In the genomic region with DNA sequence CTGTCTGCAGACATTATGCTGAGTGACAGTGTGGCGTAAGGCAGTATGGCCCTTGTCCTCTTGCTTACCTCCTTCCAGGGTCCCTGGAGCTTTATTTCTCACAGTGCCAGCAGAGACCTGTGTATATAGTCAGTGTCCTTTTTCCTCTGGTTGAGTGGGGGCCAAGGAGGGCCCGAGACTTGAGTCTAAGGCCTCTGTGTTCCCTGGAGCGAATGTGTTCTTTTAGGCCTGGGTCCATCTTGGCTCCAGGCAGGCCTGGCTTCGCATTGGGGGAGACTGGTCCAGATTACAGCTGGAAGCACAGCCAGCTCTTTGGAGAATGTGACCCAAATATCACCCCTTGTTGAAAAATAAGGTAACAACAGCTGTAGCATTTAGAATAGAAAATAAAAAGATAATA, we compare ENCODE assay signal across 16 cellular contexts. TPM values are rescaled to one million over a fixed set of nuclear protein-coding genes. Genes with fewer than 3 reads are reported as not detected.
DNase-seq lines count a peak whose midpoint lies in the region; ATAC-seq and TF ChIP-seq lines count a peak whose summit lies in the region.
"Had no signal": no experiment of that assay in that cellular context is flagged by ENCODE, and none has a peak within 500 bp of the region (broad histone marks: within the 10 kb centered on the region; RNA-seq: fewer than 3 reads in every experiment).

No MANE protein-coding gene starts in this region.

- no peak for TF ChIP-seq CTCF in left ventricle myocardium inferior (IDR thresholded peaks at IDR 0.05; ENCODE audit: borderline replicate concordance)

- no peaks in the 10 kb centered on the region for H3K36me3 Mint-ChIP-seq in activated T-helper 17 cell treated with anti-CD3 and anti-CD28 coated beads, Interleukin-2, amount 50 U/mL, for 72 hours (ENCODE audit: low read depth)
- peaks cover 5% of the 10 kb centered on the region for H3K36me3 Mint-ChIP-seq in stimulated activated memory B cell treated with anti-CD40 and anti-IgM and Interleukin-4, amounts not matched to agents 10 μg/mL and 1 μg/mL and 100 μg/mL, for 72 hours
- H3K36me3 Mint-ChIP-seq in CD8-positive, alpha-beta memory T cell: peaks cover 0 to 4% (median 0%) of the 10 kb centered on the region in 3 donors

- H3K4me1 ChIP-seq in left ventricle myocardium inferior: peaks cover 90% of the 10 kb centered on the region
- H3K4me1 ChIP-seq in CD8-positive, alpha-beta memory T cell (ENCODE audit: insufficient read depth, low read length): peaks cover 28% of the 10 kb centered on the region

- peak overlapping the region; percentile 94 for H3K27ac ChIP-seq in left ventricle myocardium inferior (replicated peaks)
- no peak overlapping the region for H3K27ac ChIP-seq in CD8-positive, alpha-beta memory T cell (ENCODE audit: low read depth, low read length)
- H3K27ac ChIP-seq: foreskin keratinocyte, SJCRH30 had no signal

- H3K4me3 ChIP-seq in left ventricle myocardium inferior: no peak overlapping the region
- H3K4me3 ChIP-seq in CD8-positive, alpha-beta memory T cell (ENCODE audit: low read length): no peak overlapping the region
- no peak overlapping the region for H3K4me3 ChIP-seq in H7 (ENCODE audit: insufficient read depth, low read depth, low read length)
- H3K4me3 ChIP-seq: GM12878, SJCRH30 had no signal

- POLR2A ChIA-PET in CD8-positive, alpha-beta memory T cell (lab: Charles Lee): interaction anchor here (0.8 kb wide), 1 partner anchor 12 kb away, joined by 3 read pairs; a partner anchor contains a TSS

- H3K27ac Mint-ChIP-seq in activated T-helper 17 cell treated with anti-CD3 and anti-CD28 coated beads, Interleukin-2, amount 50 U/mL, for 72 hours: peak overlapping the region; percentile 11
- H3K27ac Mint-ChIP-seq in stimulated activated memory B cell treated with anti-CD40 and anti-IgM and Interleukin-4, amounts not matched to agents 10 μg/mL and 1 μg/mL and 100 μg/mL, for 72 hours: peak overlapping the region; percentile 18
- H3K27ac Mint-ChIP-seq in CD8-positive, alpha-beta memory T cell: peak overlapping the region in 3 of 8 donors; percentile 51 to 87 (median 84)
- H3K27ac Mint-ChIP-seq: activated CD8-positive, alpha-beta memory T cell treated with anti-CD3 and anti-CD28 coated beads, Interleukin-2, amount 10 ng/mL, durations not matched to agents 7 days and 5 days; B cell had no signal

- intact Hi-C loops in left ventricle myocardium inferior (cut with micrococcal nuclease): no loop called here

- no peaks in the 10 kb centered on the region for H3K9me3 ChIP-seq in left ventricle myocardium inferior (replicated peaks)
- no peaks in the 10 kb centered on the region for H3K9me3 ChIP-seq in CD8-positive, alpha-beta memory T cell (ENCODE audit: low read length)
- H3K9me3 ChIP-seq: SJCRH30 had no signal

- ATAC-seq in activated T-helper 17 cell treated with anti-CD3 and anti-CD28 coated beads, Interleukin-2, amount 50 U/mL, for 72 hours (replicated peaks): no peak
- ATAC-seq in stimulated activated memory B cell treated with anti-CD40 and anti-IgM and Interleukin-4, amounts not matched to agents 10 μg/mL and 1 μg/mL and 100 μg/mL, for 72 hours: no peak
- ATAC-seq: activated CD8-positive, alpha-beta memory T cell treated with anti-CD3 and anti-CD28 coated beads, Interleukin-2, amount 10 ng/mL, durations not matched to agents 7 days and 5 days; foreskin keratinocyte; GM12878 had no signal

- H3K36me3 ChIP-seq in left ventricle myocardium inferior (no peaks in the 10 kb centered on the region), H7 (replicated peaks; ENCODE audit: control insufficient read depth, insufficient read depth, low read length) (no peaks in the 10 kb centered on the region)
- H3K36me3 ChIP-seq in CD8-positive, alpha-beta memory T cell (ENCODE audit: insufficient read depth, low read length): no peaks in the 10 kb centered on the region
- H3K36me3 ChIP-seq: SJCRH30 had no signal

- no peaks in the 10 kb centered on the region for H3K27me3 Mint-ChIP-seq in activated T-helper 17 cell treated with anti-CD3 and anti-CD28 coated beads, Interleukin-2, amount 50 U/mL, for 72 hours
- no peaks in the 10 kb centered on the region for H3K27me3 Mint-ChIP-seq in stimulated activated memory B cell treated with anti-CD40 and anti-IgM and Interleukin-4, amounts not matched to agents 10 μg/mL and 1 μg/mL and 100 μg/mL, for 72 hours
- peaks cover 0 to 1% of the 10 kb centered on the region in 2 donors for H3K27me3 Mint-ChIP-seq in CD8-positive, alpha-beta memory T cell
- H3K27me3 Mint-ChIP-seq: activated CD8-positive, alpha-beta memory T cell treated with anti-CD3 and anti-CD28 coated beads, Interleukin-2, amount 10 ng/mL, durations not matched to agents 7 days and 5 days; B cell had no signal

- no peak overlapping the region for H3K4me3 Mint-ChIP-seq in activated T-helper 17 cell treated with anti-CD3 and anti-CD28 coated beads, Interleukin-2, amount 50 U/mL, for 72 hours
- no peak overlapping the region for H3K4me3 Mint-ChIP-seq in stimulated activated memory B cell treated with anti-CD40 and anti-IgM and Interleukin-4, amounts not matched to agents 10 μg/mL and 1 μg/mL and 100 μg/mL, for 72 hours
- H3K4me3 Mint-ChIP-seq in CD8-positive, alpha-beta memory T cell: peak overlapping the region in 1 of 7 donors; percentile 73
- H3K4me3 Mint-ChIP-seq: activated CD8-positive, alpha-beta memory T cell treated with anti-CD3 and anti-CD28 coated beads, Interleukin-2, amount 10 ng/mL, durations not matched to agents 7 days and 5 days; B cell; neural crest cell had no signal

- peaks cover 23% of the 10 kb centered on the region for H3K4me1 Mint-ChIP-seq in activated T-helper 17 cell treated with anti-CD3 and anti-CD28 coated beads, Interleukin-2, amount 50 U/mL, for 72 hours
- H3K4me1 Mint-ChIP-seq in stimulated activated memory B cell treated with anti-CD40 and anti-IgM and Interleukin-4, amounts not matched to agents 10 μg/mL and 1 μg/mL and 100 μg/mL, for 72 hours: peaks cover 25% of the 10 kb centered on the region
- peaks cover 32 to 38% (median 32%) of the 10 kb centered on the region in 3 donors for H3K4me1 Mint-ChIP-seq in CD8-positive, alpha-beta memory T cell

- CTCF ChIA-PET in CD8-positive, alpha-beta memory T cell (lab: Charles Lee): interaction anchor here (0.7 kb wide), 1 partner anchor 18 kb away, joined by 3 read pairs; no protein-coding TSS in a partner anchor

- DNase-seq in left ventricle myocardium inferior (peak; percentile 50), NCI-H1694 treated with DMSO at 0.1 percent for 48 hours (lab: John Stamatoyannopoulos, UW) (no peak), H7 (no peak)
- DNase-seq in CD8-positive, alpha-beta memory T cell: no peak
- DNase-seq: activated CD8-positive, alpha-beta memory T cell treated with anti-CD3 and anti-CD28 coated beads, Interleukin-2, amount 10 ng/mL, durations not matched to agents 7 days and 5 days; cortex of kidney; DND-41; foreskin keratinocyte; islet precursor cell; SJCRH30; stimulated activated CD8-positive, alpha-beta memory T cell treated with anti-CD3 and anti-CD28 coated beads, Interleukin-4, amount 100 ng/mL, for 48 hours had no signal

- no peaks in the 10 kb centered on the region for H3K27me3 ChIP-seq in left ventricle myocardium inferior (ENCODE audit: low read depth)
- no peaks in the 10 kb centered on the region for H3K27me3 ChIP-seq in CD8-positive, alpha-beta memory T cell (ENCODE audit: insufficient read depth, low read length, poor library complexity, severe bottlenecking)
- peaks cover 11% of the 10 kb centered on the region for H3K27me3 ChIP-seq in H7 (ENCODE audit: control insufficient read depth, insufficient read depth, low read length)
- H3K27me3 ChIP-seq: foreskin keratinocyte, SJCRH30 had no signal

- no peaks in the 10 kb centered on the region for H3K9me3 Mint-ChIP-seq in activated T-helper 17 cell treated with anti-CD3 and anti-CD28 coated beads, Interleukin-2, amount 50 U/mL, for 72 hours
- H3K9me3 Mint-ChIP-seq in stimulated activated memory B cell treated with anti-CD40 and anti-IgM and Interleukin-4, amounts not matched to agents 10 μg/mL and 1 μg/mL and 100 μg/mL, for 72 hours: no peaks in the 10 kb centered on the region
- no peaks in the 10 kb centered on the region for H3K9me3 Mint-ChIP-seq in CD8-positive, alpha-beta memory T cell
- H3K9me3 Mint-ChIP-seq: neural crest cell had no signal

RNA-seq across cellular contexts. Expression of a gene that starts 4.9 kb away (rescaled TPM):
- total RNA-seq in activated T-helper 17 cell treated with anti-CD3 and anti-CD28 coated beads, Interleukin-2, amount 50 U/mL, for 72 hours: 10 to 100 TPM; 36.8 to 51.2 TPM
- total RNA-seq in left ventricle myocardium inferior: 47.3 TPM
- total RNA-seq in CD8-positive, alpha-beta memory T cell: 10 to 100 TPM; 26.4 to 28.0 TPM
- 151 TPM for polyA plus RNA-seq in CD8-positive, alpha-beta memory T cell
- 1.00 and 1.4 TPM in 2 replicates for total RNA-seq in H7 (2014; rRNA removed; shearing (Covaris generic))
- total RNA-seq: SJCRH30 had no signal

RNA-seq across cellular contexts. Expression of a gene that starts 6.4 kb away (rescaled TPM):
- 100 to 1,000 TPM; 116 to 156 TPM for total RNA-seq in activated T-helper 17 cell treated with anti-CD3 and anti-CD28 coated beads, Interleukin-2, amount 50 U/mL, for 72 hours
- 89.2 TPM for total RNA-seq in left ventricle myocardium inferior
- total RNA-seq in CD8-positive, alpha-beta memory T cell: 10 to 100 TPM; 88.2 to 95.1 TPM
- 181 TPM for polyA plus RNA-seq in CD8-positive, alpha-beta memory T cell
- 159 and 201 TPM in 2 replicates for total RNA-seq in H7 (2014; rRNA removed; shearing (Covaris generic))

RNA-seq across cellular contexts. Expression of a gene that starts 11.8 kb away (rescaled TPM):
- total RNA-seq in activated T-helper 17 cell treated with anti-CD3 and anti-CD28 coated beads, Interleukin-2, amount 50 U/mL, for 72 hours: 100 to 1,000 TPM; 103 to 124 TPM
- 15.5 TPM for total RNA-seq in left ventricle myocardium inferior
- total RNA-seq in CD8-positive, alpha-beta memory T cell: 10 to 100 TPM; 94.4 to 95.4 TPM
- polyA plus RNA-seq in CD8-positive, alpha-beta memory T cell: 355 TPM
- total RNA-seq in H7 (2014; rRNA removed; shearing (Covaris generic)): 17.7 and 33.0 TPM in 2 replicates

RNA-seq across cellular contexts. Expression of a gene that starts 13.3 kb away (rescaled TPM):
- total RNA-seq in activated T-helper 17 cell treated with anti-CD3 and anti-CD28 coated beads, Interleukin-2, amount 50 U/mL, for 72 hours: 1 to 10 TPM; 3.3 to 3.7 TPM
- total RNA-seq in left ventricle myocardium inferior: 10.1 TPM
- 1 to 10 TPM; 6.3 to 7.6 TPM for total RNA-seq in CD8-positive, alpha-beta memory T cell
- polyA plus RNA-seq in CD8-positive, alpha-beta memory T cell: 13.2 TPM
- 15.7 and 17.9 TPM in 2 replicates for total RNA-seq in H7 (2014; rRNA removed; shearing (Covaris generic))

RNA-seq across cellular contexts. Expression of a gene that starts 22.7 kb away (rescaled TPM):
- total RNA-seq in activated T-helper 17 cell treated with anti-CD3 and anti-CD28 coated beads, Interleukin-2, amount 50 U/mL, for 72 hours: 10 to 100 TPM; 21.6 to 32.5 TPM
- 25.1 TPM for total RNA-seq in left ventricle myocardium inferior
- total RNA-seq in CD8-positive, alpha-beta memory T cell: 10 to 100 TPM; 26.7 to 27.3 TPM
- polyA plus RNA-seq in CD8-positive, alpha-beta memory T cell: 17.9 TPM
- 69.8 and 84.4 TPM in 2 replicates for total RNA-seq in H7 (2014; rRNA removed; shearing (Covaris generic))

Comparison
In these comparisons a context has a peak if more than half of its experiments do, and no peak if none do; other contexts are left out.
1. RNA of a gene that starts 4.9 kb away (total RNA-seq): 36.8 to 51.2 TPM in activated T-helper 17 cell treated with anti-CD3 and anti-CD28 coated beads, Interleukin-2, amount 50 U/mL, for 72 hours, 47.3 TPM in left ventricle myocardium inferior (single experiment) and 26.4 to 28.0 TPM in CD8-positive, alpha-beta memory T cell; 1.00 to 1.4 TPM in H7; every median in the first group is over 10 times any median in the second.